8 cellular contexts compared by ENCODE assay signal in genomic region chr9:110255064-110255416, GRCh38. TPM values are rescaled to one million over a fixed set of nuclear protein-coding genes. Genes with fewer than 3 reads are reported as not detected.
DNase-seq lines count a peak whose midpoint lies in the region; ATAC-seq, FAIRE-seq and TF ChIP-seq lines count a peak whose summit lies in the region.

No MANE protein-coding gene starts in this region.

- DNase-seq in A549 (ENCODE audit: low read depth in 1 of 2, low spot score in 1 of 2): no peak
- DNase-seq in breast epithelium (ENCODE audit: low spot score in 2 of 2): no peak
- DNase-seq in mesothelial cell of epicardium (ENCODE audit: low spot score in 2 of 2, unreplicated experiment in 2 of 2): peak in 1 of 2 experiments; percentile 56
- no peak for DNase-seq in AG08395 (ENCODE audit: low spot score)
- DNase-seq in kidney tubule cell (ENCODE audit: low spot score): no peak
- DNase-seq in DMS153 (lab: John Stamatoyannopoulos, UW): no peak
- no peak for DNase-seq in NCI-H526 treated with DMSO at 0.1 percent for 48 hours (lab: John Stamatoyannopoulos, UW)

- WGBS in A549 (ENCODE audit: missing lambda C conversion rate): 0% methylated on average over 16 of the region's 16 CpGs
- WGBS in HUES64: 2% methylated on average over 16 of the region's 16 CpGs

- peak overlapping the region; percentile 95 for H3K4me3 Mint-ChIP-seq in mesothelial cell of epicardium

- peaks cover 63% of the 10 kb centered on the region for H3K4me1 ChIP-seq in A549
- peaks cover 25% of the 10 kb centered on the region; the same call in 1 of the 2 replicates for H3K4me1 ChIP-seq in HUES64 (ENCODE audit: insufficient read depth, low read length)
- H3K4me1 ChIP-seq in breast epithelium: peaks cover 0 to 9% of the 10 kb centered on the region in 2 donors

- peak overlapping the region; percentile 76 for H3K4me2 ChIP-seq in A549

- peaks cover 35% of the 10 kb centered on the region for H3K4me1 Mint-ChIP-seq in mesothelial cell of epicardium

- H3K36me3 ChIP-seq in HUES64 (ENCODE audit: insufficient read depth, low read length) (peaks cover 12% of the 10 kb centered on the region), breast epithelium (no peaks in the 10 kb centered on the region)

- H3K9ac ChIP-seq in HUES64 (ENCODE audit: low read depth, low read length): peak overlapping the region; percentile 95

- intact Hi-C loops in breast epithelium (cut with DNase I; ENCODE audit: low total_unique reads): no loop called here

- peak in 1 of 2 experiments; percentile 0; a peak in 1 of 6 replicates for ATAC-seq in A549

- H3K27ac Mint-ChIP-seq in mesothelial cell of epicardium: peak overlapping the region; percentile 74

- H3K4me3 ChIP-seq in A549 (peak overlapping the region; percentile 67), HUES64 (ENCODE audit: low read length) (peak overlapping the region; percentile 85), breast epithelium (peak overlapping the region; percentile 91 to 98 (median 92))

- peak overlapping the region; percentile 97 for H3K27ac ChIP-seq in A549
- no peak overlapping the region for H3K27ac ChIP-seq in HUES64 (ENCODE audit: low read depth, low read length)
- H3K27ac ChIP-seq in breast epithelium: peak overlapping the region; percentile 91 to 96

- H3K36me3 Mint-ChIP-seq in mesothelial cell of epicardium: peaks cover 9% of the 10 kb centered on the region

- H3K27me3 ChIP-seq in HUES64 (ENCODE audit: insufficient read depth, low read length): no peaks in the 10 kb centered on the region
- no peaks in the 10 kb centered on the region for H3K27me3 ChIP-seq in breast epithelium

- no peak for TF ChIP-seq RAD21 in A549 (conservative IDR thresholded peaks at IDR 0.05 in 1 of 2, IDR thresholded peaks at IDR 0.05 in 1 of 2)

- H3K9me3 ChIP-seq in A549 (no peaks in the 10 kb centered on the region), HUES64 (ENCODE audit: insufficient read depth, low read depth, low read length) (no peaks in the 10 kb centered on the region), breast epithelium (no peaks in the 10 kb centered on the region)

- TF ChIP-seq EP300 in A549 (IDR thresholded peaks at IDR 0.05): no peak

- no peak for FAIRE-seq in A549 (lab: Jason Lieb, UNC)

- H3K9me3 Mint-ChIP-seq in mesothelial cell of epicardium: no peaks in the 10 kb centered on the region

- TF ChIP-seq CTCF in A549 (IDR thresholded peaks at IDR 0.05) (no peak), breast epithelium (IDR thresholded peaks at IDR 0.05) (no peak), mesothelial cell of epicardium (IDR thresholded peaks at IDR 0.05; ENCODE audit: unreplicated experiment) (no peak)

- POLR2A ChIA-PET in A549 (lab: Yijun Ruan, JAX): no interaction called here

- H3K27me3 Mint-ChIP-seq in mesothelial cell of epicardium (ENCODE audit: low read depth): no peaks in the 10 kb centered on the region

- CTCF ChIA-PET in A549 (lab: Yijun Ruan, JAX): no interaction called here

- no peak for TF ChIP-seq POLR2A in A549 (IDR thresholded peaks at IDR 0.05; ENCODE audit: low read length)
- no peak for TF ChIP-seq POLR2A in breast epithelium (IDR thresholded peaks at IDR 0.05)

TF ChIP-seq in A549, 52 proteins besides CTCF, POLR2A, EP300 and RAD21:
- TF ChIP-seq USF2 (IDR thresholded peaks at IDR 0.05) (no peak), POLR2AphosphoS2 (conservative IDR thresholded peaks at IDR 0.05; ENCODE audit: low read length) (no peak), HOXA7 (CRISPR knock-in tag; IDR thresholded peaks at IDR 0.05) (peak; percentile 72; the same call in 1 of the 2 replicates)

RNA-seq across cellular contexts. Expression of gene TXN, which starts 1.3 kb away (rescaled TPM):
- polyA plus RNA-seq in A549 (2011; rRNA removed) (1,336 and 1,626 TPM in 2 replicates), A549 (2017; fragmentation: RNase III; extraction: RNeasy Plus Mini Kit Qiagen cat#74134 plus additional on column Dnase treatment) (1,222 to 1,380 TPM (median 1,309 TPM) in 3 replicates)
- 1,191 and 1,403 TPM in 2 replicates for polyA plus RNA-seq in A549 (2012; cell fraction: cytosol; rRNA removed)
- polyA plus RNA-seq in A549 (2012; cell fraction: nucleus; rRNA removed): 356 and 650 TPM in 2 replicates
- 211 and 233 TPM in 2 replicates for polyA minus RNA-seq in A549 (2011; rRNA and poly(A)+ RNA removed)
- 195 TPM for polyA plus RNA-seq in HUES64 (2013, experiment 1 of 2)
- 214 TPM for polyA plus RNA-seq in HUES64 (2013, experiment 2 of 2)
- total RNA-seq in breast epithelium (100 to 1,000 TPM in 2 of 3 donors, 10 to 100 TPM in 1; 96.7 to 196 (median 145) TPM), mesothelial cell of epicardium (114 to 116 TPM (median 115 TPM) in 3 replicates)

RNA-seq across cellular contexts. Expression of gene C9orf152, which starts 47.1 kb away (rescaled TPM):
- polyA plus RNA-seq in A549 (2011; rRNA removed): 0.79 and 1.3 TPM in 2 replicates
- 0.01 TPM in 2 replicates for polyA plus RNA-seq in A549 (2012; cell fraction: cytosol; rRNA removed)
- not detected in 2 replicates for polyA plus RNA-seq in A549 (2012; cell fraction: nucleus; rRNA removed)
- polyA plus RNA-seq in A549 (2017; fragmentation: RNase III; extraction: RNeasy Plus Mini Kit Qiagen cat#74134 plus additional on column Dnase treatment): 0.05 to 0.15 TPM (median 0.10 TPM) in 3 replicates
- polyA minus RNA-seq in A549 (2011; rRNA and poly(A)+ RNA removed): 0.34 and 0.66 TPM in 2 replicates
- not detected for polyA plus RNA-seq in HUES64 (2013, experiment 1 of 2)
- not detected for polyA plus RNA-seq in HUES64 (2013, experiment 2 of 2)
- 10 to 100 TPM in 1 of 3 donors, 1 to 10 TPM in 1, not detected in 1; 7.9 to 10.2 TPM for total RNA-seq in breast epithelium
- not detected in 3 replicates for total RNA-seq in mesothelial cell of epicardium
